Comparison of ENCODE assay signal across 20 cellular contexts in the genomic region with DNA sequence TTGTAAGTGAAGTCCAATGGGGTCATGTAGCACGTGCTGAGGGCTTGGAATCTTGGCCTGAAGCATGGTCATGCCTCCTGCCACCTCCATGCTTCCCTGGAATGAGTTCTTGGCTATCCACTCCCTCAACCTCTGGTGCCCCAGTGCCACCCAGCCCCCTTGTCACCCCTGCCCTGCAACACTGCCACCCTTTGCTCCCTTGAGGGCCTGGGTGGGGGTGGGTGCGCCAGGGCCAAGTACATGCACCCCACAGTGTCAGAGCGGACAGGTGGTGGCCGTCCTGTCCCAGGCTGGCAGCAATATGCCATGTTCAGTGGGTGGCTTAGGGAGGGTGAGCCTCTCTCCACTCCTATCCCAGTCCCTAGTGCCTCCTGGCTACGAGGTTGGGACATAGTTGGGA.
"Had no signal": no experiment of that assay in that cellular context is flagged by ENCODE, and none has a peak within 500 bp of the region (broad histone marks: within the 10 kb centered on the region; RNA-seq: fewer than 3 reads in every experiment).

No MANE protein-coding gene starts in this region.

- H3K27ac ChIP-seq: esophagus muscularis mucosa, gastrocnemius medialis, heart right ventricle, lower lobe of right lung, parathyroid adenoma, psoas muscle, stomach had no signal

- H2AFZ ChIP-seq: parathyroid adenoma had no signal

- H3K9ac ChIP-seq: parathyroid adenoma had no signal

- FAIRE-seq: colon had no signal

- ATAC-seq: effector memory CD8-positive, alpha-beta T cell; gastrocnemius medialis; heart right ventricle; left lobe of liver; lower lobe of right lung; mucosa of descending colon; naive thymus-derived CD8-positive, alpha-beta T cell; psoas muscle; sciatic nerve had no signal

- H3K4me3 ChIP-seq: esophagus muscularis mucosa, gastrocnemius medialis, heart right ventricle, lower lobe of right lung, mucosa of descending colon, psoas muscle, skin epidermis, stomach had no signal

- DNase-seq: cerebellar nuclear complex; effector memory CD8-positive, alpha-beta T cell; gastrocnemius medialis; heart right ventricle; hypothalamus; islet precursor cell; lower lobe of right lung; naive thymus-derived CD8-positive, alpha-beta T cell; psoas muscle; retina; stimulated activated naive CD4-positive, alpha-beta T cell; stomach; trophoblast cell had no signal

- H3K36me3 ChIP-seq: esophagus muscularis mucosa, gastrocnemius medialis, heart right ventricle, lower lobe of right lung, stomach had no signal

- H3K9me3 ChIP-seq: gastrocnemius medialis, lower lobe of right lung, psoas muscle had no signal
